9 cellular contexts compared by ENCODE assay signal in genomic region chrX:40244980-40245379, GRCh38.
DNase-seq lines count a peak whose midpoint lies in the region; ATAC-seq and TF ChIP-seq lines count a peak whose summit lies in the region.
"Had no signal": no experiment of that assay in that cellular context is flagged by ENCODE, and none has a peak within 500 bp of the region (broad histone marks: within the 10 kb centered on the region; RNA-seq: fewer than 3 reads in every experiment).

No MANE protein-coding gene starts in this region.

- H3K27me3 ChIP-seq in BLaER1 (no peaks in the 10 kb centered on the region), WERI-Rb-1 (ENCODE audit: insufficient read depth, low read depth, severe bottlenecking) (peaks cover 14% of the 10 kb centered on the region), right lobe of liver (no peaks in the 10 kb centered on the region), Caco-2 (replicated peaks; ENCODE audit: control insufficient read depth, insufficient read depth, low read length) (no peaks in the 10 kb centered on the region)

- CTCF ChIA-PET in Caco-2 (lab: Charles Lee), result interaction anchor here (0.5 kb wide), 1 partner anchor 343 kb away, joined by 3 read pairs; no protein-coding TSS in a partner anchor

- TF ChIP-seq CTCF in WERI-Rb-1 (IDR thresholded peaks at IDR 0.05; ENCODE audit: low read depth, low read length) (peak; percentile 43), right lobe of liver (IDR thresholded peaks at IDR 0.05) (no peak), Caco-2 (IDR thresholded peaks at IDR 0.05; ENCODE audit: insufficient read depth in 1 of 2, low read depth in 1 of 2, low read length in 1 of 2, severe bottlenecking in 1 of 2, unreplicated experiment in 1 of 2) (no peak)

- H3K36me3 Mint-ChIP-seq in Caco-2 (ENCODE audit: insufficient read depth, unreplicated experiment), result no peaks in the 10 kb centered on the region

- H3K4me1 Mint-ChIP-seq in Caco-2 (ENCODE audit: low read depth, unreplicated experiment), result no peaks in the 10 kb centered on the region

- ATAC-seq in right lobe of liver (peak; percentile 19 to 62 (median 36)), GM19397 (IDR thresholded peaks at IDR 0.05; ENCODE audit: unreplicated experiment) (no peak)

- no peaks in the 10 kb centered on the region for H3K27me3 Mint-ChIP-seq in Caco-2 (ENCODE audit: insufficient read depth, unreplicated experiment)

- POLR2A ChIA-PET in Caco-2 (lab: Charles Lee), result no interaction called here

- H3K27ac ChIP-seq in BLaER1, result no peak overlapping the region
- no peak overlapping the region for H3K27ac ChIP-seq in WERI-Rb-1
- no peak overlapping the region for H3K27ac ChIP-seq in right lobe of liver

- H3K4me1 ChIP-seq in BLaER1 (peaks cover 20% of the 10 kb centered on the region), right lobe of liver (peaks cover 0 to 10% (median 0%) of the 10 kb centered on the region in 4 donors), Caco-2 (no peaks in the 10 kb centered on the region)

- no peaks in the 10 kb centered on the region for H4K20me1 ChIP-seq in BLaER1

- H3K9me3 ChIP-seq in BLaER1, result 0 out of 2 replicates have a peak, but pooled peaks cover 4% of the 10 kb centered on the region
- H3K9me3 ChIP-seq in WERI-Rb-1 (ENCODE audit: severe bottlenecking), result no peaks in the 10 kb centered on the region
- no peaks in the 10 kb centered on the region for H3K9me3 ChIP-seq in right lobe of liver
- no peaks in the 10 kb centered on the region for H3K9me3 ChIP-seq in Caco-2

- 52% methylated on average over 10 of the region's 11 CpGs for WGBS in right lobe of liver (ENCODE audit: insufficient coverage, low coverage, low lambda C conversion rate, missing lambda C conversion rate)

- no peaks in the 10 kb centered on the region for H3K9me3 Mint-ChIP-seq in Caco-2 (ENCODE audit: unreplicated experiment)

- TF ChIP-seq POLR2A in right lobe of liver (IDR thresholded peaks at IDR 0.05) (no peak), erythroblast (IDR thresholded peaks at IDR 0.05; ENCODE audit: low read length) (no peak)

- H3K27ac Mint-ChIP-seq in Caco-2 (ENCODE audit: unreplicated experiment), result no peak overlapping the region

- DNase-seq in ELR (ENCODE audit: low read depth) (peak; percentile 2), WERI-Rb-1 (peak; percentile 50), right lobe of liver (no peak), Caco-2 (no peak), erythroblast (lab: John Stamatoyannopoulos, UW) (no peak)
- DNase-seq: effector CD4-positive, alpha-beta T cell; occipital lobe had no signal

- peak overlapping the region; percentile 44 for H3K4me2 ChIP-seq in BLaER1

- H3K4me3 Mint-ChIP-seq in Caco-2 (ENCODE audit: unreplicated experiment), result no peak overlapping the region

- no peak overlapping the region for H3K9ac ChIP-seq in BLaER1

- intact Hi-C loops in right lobe of liver (cut with DNase I) (no loop called here), Caco-2 (cut with micrococcal nuclease; ENCODE audit: unreplicated experiment) (no loop called here)

- no TSS peak for BruUV-seq in Caco-2 (replicated peaks; lab: Mats Ljungman, UMichigan)

- no peak overlapping the region for H3K4me3 ChIP-seq in BLaER1
- no peak overlapping the region for H3K4me3 ChIP-seq in WERI-Rb-1 (ENCODE audit: low read depth, low read length)
- no peak overlapping the region for H3K4me3 ChIP-seq in right lobe of liver
- H3K4me3 ChIP-seq in Caco-2 (ENCODE audit: low read depth, low read length), result no peak overlapping the region

- H3K36me3 ChIP-seq in BLaER1 (no peaks in the 10 kb centered on the region), WERI-Rb-1 (no peaks in the 10 kb centered on the region), right lobe of liver (no peaks in the 10 kb centered on the region), Caco-2 (ENCODE audit: control insufficient read depth, insufficient read depth, low read length) (no peaks in the 10 kb centered on the region)

Comparison
In these comparisons a context has a peak if more than half of its experiments do, and no peak if none do; other contexts are left out.
1. DNase-seq: peak in ELR (single experiment) and WERI-Rb-1 (single experiment); none in right lobe of liver (0 of 3), Caco-2 (0 of 2) and erythroblast (0 of 2).